8 cellular contexts compared by ENCODE assay signal in the genomic region with DNA sequence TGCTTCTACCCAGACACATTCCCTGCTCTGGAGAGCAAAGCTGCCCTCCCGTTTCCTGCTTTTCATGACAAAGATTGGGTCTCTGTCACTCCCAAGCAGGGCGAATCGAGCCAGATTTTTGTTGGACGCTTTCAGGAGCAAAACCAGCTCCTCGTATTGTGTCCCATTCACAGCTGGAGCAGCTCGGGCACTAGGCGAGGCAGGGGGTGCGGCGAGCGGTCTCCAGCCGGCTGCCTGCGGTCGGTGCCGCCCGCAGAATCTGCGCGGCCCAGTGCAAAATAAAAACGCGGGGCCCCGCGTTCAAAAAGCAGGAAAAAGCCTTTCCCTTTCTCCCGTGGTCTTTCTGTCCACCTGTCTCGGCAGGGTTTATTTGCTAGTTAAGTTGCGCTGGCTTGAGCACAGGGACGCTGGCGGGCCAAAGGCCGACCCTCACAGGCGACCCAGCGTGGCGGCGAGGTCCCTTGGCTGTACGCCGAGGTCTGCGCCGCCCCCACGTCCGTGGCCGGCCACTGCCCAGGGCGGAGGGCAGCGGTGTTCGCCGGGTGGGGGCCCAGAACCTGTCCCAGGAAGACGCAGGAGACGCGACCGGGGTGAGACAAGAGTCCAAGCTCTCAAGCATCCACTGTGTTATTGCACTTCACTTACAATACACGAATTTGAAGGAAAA.
A peak's percentile ranks its signal among the peaks of the same experiment; 100 is the strongest.
DNase-seq lines count a peak whose midpoint lies in the region; ATAC-seq and TF ChIP-seq lines count a peak whose summit lies in the region.

No MANE protein-coding gene starts in this region.

- no peak overlapping the region for H3K27ac Mint-ChIP-seq in activated naive CD8-positive, alpha-beta T cell
- H3K27ac Mint-ChIP-seq in activated naive CD8-positive, alpha-beta T cell treated with anti-CD3 and anti-CD28 coated beads, Interleukin-2, amount 50 U/mL, for 24 hours, result no peak overlapping the region

- H3K9me3 Mint-ChIP-seq in activated naive CD8-positive, alpha-beta T cell (ENCODE audit: low read depth), result no peaks in the 10 kb centered on the region
- no peaks in the 10 kb centered on the region for H3K9me3 Mint-ChIP-seq in activated naive CD8-positive, alpha-beta T cell treated with anti-CD3 and anti-CD28 coated beads, Interleukin-2, amount 50 U/mL, for 24 hours

- no peak for TF ChIP-seq CTCF in mucosa of descending colon (IDR thresholded peaks at IDR 0.05)
- TF ChIP-seq CTCF in uterus (IDR thresholded peaks at IDR 0.05), result no peak

- H3K4me3 ChIP-seq in mucosa of descending colon (no peak overlapping the region), uterus (peak overlapping the region; percentile 31 to 32)

- H3K27me3 Mint-ChIP-seq in activated naive CD8-positive, alpha-beta T cell, result peaks cover 18% of the 10 kb centered on the region
- peaks cover 40% of the 10 kb centered on the region for H3K27me3 Mint-ChIP-seq in activated naive CD8-positive, alpha-beta T cell treated with anti-CD3 and anti-CD28 coated beads, Interleukin-2, amount 50 U/mL, for 24 hours

- H3K36me3 Mint-ChIP-seq in activated naive CD8-positive, alpha-beta T cell, result no peaks in the 10 kb centered on the region
- H3K36me3 Mint-ChIP-seq in activated naive CD8-positive, alpha-beta T cell treated with anti-CD3 and anti-CD28 coated beads, Interleukin-2, amount 50 U/mL, for 24 hours (ENCODE audit: low read depth), result no peaks in the 10 kb centered on the region

- TF ChIP-seq POLR2A in uterus (IDR thresholded peaks at IDR 0.05) (no peak), GM18505 (IDR thresholded peaks at IDR 0.05; ENCODE audit: borderline replicate concordance, extremely low read depth, insufficient read depth, insufficient read length) (no peak)

- H3K4me1 Mint-ChIP-seq in activated naive CD8-positive, alpha-beta T cell (ENCODE audit: low read depth), result peaks cover 7% of the 10 kb centered on the region
- peaks cover 3% of the 10 kb centered on the region for H3K4me1 Mint-ChIP-seq in activated naive CD8-positive, alpha-beta T cell treated with anti-CD3 and anti-CD28 coated beads, Interleukin-2, amount 50 U/mL, for 24 hours

- H3K27ac ChIP-seq in uterus, result no peak overlapping the region

- H3K27me3 ChIP-seq in uterus, result no peaks in the 10 kb centered on the region

- H3K4me1 ChIP-seq in mucosa of descending colon (ENCODE audit: low read depth), result peaks cover 11% of the 10 kb centered on the region
- H3K4me1 ChIP-seq in uterus, result no peaks in the 10 kb centered on the region

- intact Hi-C loops in mucosa of descending colon (cut with DNase I, micrococcal nuclease), result loop anchor here in 1 of 2 donors (5.0 kb wide), 1 partner anchor 55 kb away; no protein-coding TSS in a partner anchor
- intact Hi-C loops in uterus (cut with DNase I; ENCODE audit: low total_unique reads), result no loop called here

- ATAC-seq in activated naive CD8-positive, alpha-beta T cell treated with anti-CD3 and anti-CD28 coated beads, Interleukin-2, amount 50 U/mL, for 24 hours, result no peak
- ATAC-seq in esophagus mucosa (peak; percentile 33), mucosa of descending colon (peak; percentile 62), GM19463 (IDR thresholded peaks at IDR 0.05; ENCODE audit: unreplicated experiment) (no peak), GM18505 (IDR thresholded peaks at IDR 0.05; ENCODE audit: unreplicated experiment) (no peak)

- H3K36me3 ChIP-seq in mucosa of descending colon (ENCODE audit: low read depth), result no peaks in the 10 kb centered on the region
- H3K36me3 ChIP-seq in uterus, result no peaks in the 10 kb centered on the region

- no peak for DNase-seq in activated naive CD8-positive, alpha-beta T cell treated with anti-CD3 and anti-CD28 coated beads, Interleukin-2, amount 50 U/mL, for 24 hours
- DNase-seq in mucosa of descending colon (peak in 1 of 3 donors; percentile 36), uterus (no peak), NCI-H226 (no peak)

- H3K9me3 ChIP-seq in mucosa of descending colon (no peaks in the 10 kb centered on the region), uterus (no peaks in the 10 kb centered on the region)

- H3K4me3 Mint-ChIP-seq in activated naive CD8-positive, alpha-beta T cell, result peak overlapping the region; percentile 31
- H3K4me3 Mint-ChIP-seq in activated naive CD8-positive, alpha-beta T cell treated with anti-CD3 and anti-CD28 coated beads, Interleukin-2, amount 50 U/mL, for 24 hours, result no peak overlapping the region

Comparison
In these comparisons a context has a peak if more than half of its experiments do, and no peak if none do; other contexts are left out.
1. ATAC-seq: peak in esophagus mucosa (single experiment) and mucosa of descending colon (single experiment); none in activated naive CD8-positive, alpha-beta T cell treated with anti-CD3 and anti-CD28 coated beads, Interleukin-2, amount 50 U/mL, for 24 hours (single experiment), GM19463 (single experiment) and GM18505 (single experiment).